In genomic region chr19:17847538-17848366, GRCh38 we compare ENCODE assay signal across 8 cellular contexts. TPM values are rescaled to one million over a fixed set of nuclear protein-coding genes. Genes with fewer than 3 reads are reported as not detected.
DNase-seq lines count a peak whose midpoint lies in the region; ATAC-seq, FAIRE-seq and TF ChIP-seq lines count a peak whose summit lies in the region.

Gene JAK3, minus strand, starts transcription at chr19:17847982. Its CDS starts 3,565 bp downstream, at chr19:17844417.

- H3K9me3 ChIP-seq in breast epithelium = no peaks in the 10 kb centered on the region
- H3K9me3 ChIP-seq in keratinocyte (ENCODE audit: control insufficient read depth, low read depth, low read length) = no peaks in the 10 kb centered on the region

- CTCF ChIA-PET in WTC11 (lab: Charles Lee) = interaction anchor here (1.0 to 1.9 kb wide), 3 partner anchors 12 to 84 kb away, joined by 3 to 14 read pairs (median 3); partner anchors contain the start of gene RPL18A

- H3K4me1 Mint-ChIP-seq in WTC11 = no peaks in the 10 kb centered on the region

- H3K4me1 ChIP-seq in breast epithelium (no peaks in the 10 kb centered on the region), keratinocyte (ENCODE audit: control insufficient read depth, extremely low read depth, insufficient read depth, low read length) (peaks cover 17% of the 10 kb centered on the region)

- peak within 1 kb of the TSS; percentile 96 for H2AFZ ChIP-seq in keratinocyte (ENCODE audit: control insufficient read depth, low read length)

- no peak for FAIRE-seq in keratinocyte (lab: Jason Lieb, UNC)

- H3K27ac ChIP-seq in breast epithelium (peak within 1 kb of the TSS; percentile 76 to 93), keratinocyte (ENCODE audit: control insufficient read depth, insufficient read depth, low read length) (no peak within 1 kb of the TSS)

- no peaks in the 10 kb centered on the region for H4K20me1 ChIP-seq in keratinocyte (ENCODE audit: control insufficient read depth, extremely low read depth, insufficient read depth, low read length)

- no peak for TF ChIP-seq POLR2A in breast epithelium (IDR thresholded peaks at IDR 0.05)

- H3K27ac Mint-ChIP-seq in WTC11 = no peak within 1 kb of the TSS; the same call in 1 of the 2 replicates

- peaks cover 43% of the 10 kb centered on the region for H3K27me3 Mint-ChIP-seq in WTC11 (ENCODE audit: low read depth)

- peak within 1 kb of the TSS; percentile 49; the same call in 1 of the 2 replicates for H3K4me3 Mint-ChIP-seq in WTC11

- H3K4me3 ChIP-seq in breast epithelium = peak within 1 kb of the TSS; percentile 35 to 72 (median 49)
- no peak within 1 kb of the TSS for H3K4me3 ChIP-seq in keratinocyte (ENCODE audit: control insufficient read depth in 2 of 3, extremely low read depth in 1 of 3, insufficient read depth in 2 of 3, low read depth in 1 of 3, low read length in 3 of 3)

- peak; percentile 58 for ATAC-seq in GM18511 (IDR thresholded peaks at IDR 0.05; ENCODE audit: unreplicated experiment)
- peak; percentile 43 for ATAC-seq in HG03196 (IDR thresholded peaks at IDR 0.05; ENCODE audit: unreplicated experiment)
- ATAC-seq in WTC11 = peak; percentile 84

- no peaks in the 10 kb centered on the region for H3K36me3 Mint-ChIP-seq in WTC11

- peaks cover 7% of the 10 kb centered on the region for H3K9me3 Mint-ChIP-seq in WTC11

- POLR2A ChIA-PET in WTC11 (lab: Charles Lee) = interaction anchor here (0.6 kb wide), 1 partner anchor 10 kb away, joined by 3 read pairs; no protein-coding TSS in a partner anchor

- dilution Hi-C loops in keratinocyte (cut with MboI; ENCODE audit: extremely low pct_ligation_motif_present, low sequenced_read_pairs) = no loop called here

- intact Hi-C loops in breast epithelium (cut with DNase I; ENCODE audit: low total_unique reads) = loop anchor here (5.0 kb wide), 1 partner anchor 500 kb away; no protein-coding TSS in a partner anchor

- peak within 1 kb of the TSS; percentile 22 for H3K4me2 ChIP-seq in keratinocyte (ENCODE audit: control insufficient read depth, extremely low read depth, insufficient read depth, low read depth, low read length)

- peaks cover 3% of the 10 kb centered on the region for H3K9me1 ChIP-seq in keratinocyte (ENCODE audit: control insufficient read depth, extremely low read depth, insufficient read depth, low read length)

- peak; percentile 90 for DNase-seq in WTC11 (ENCODE audit: low spot score)
- DNase-seq in breast epithelium (ENCODE audit: low spot score in 2 of 2) = no peak
- DNase-seq in keratinocyte (ENCODE audit: low read depth, low spot score) = no peak
- peak; percentile 78 to 82 for DNase-seq in stimulated activated CD4-positive, alpha-beta T cell treated with anti-CD3 and anti-CD28 coated beads, Interleukin-15, amount 100 ng/mL, for 1 hour (ENCODE audit: low read depth in 1 of 2, low spot score in 1 of 2)
- no peak for DNase-seq in NCI-H1105 treated with DMSO at 0.1 percent for 48 hours (lab: John Stamatoyannopoulos, UW)
- DNase-seq in DMS 273 (lab: John Stamatoyannopoulos, UW; ENCODE audit: unreplicated experiment) = no peak

- H3K27me3 ChIP-seq in breast epithelium (peaks cover 0 to 2% of the 10 kb centered on the region in 2 donors), keratinocyte (ENCODE audit: control insufficient read depth, extremely low read depth, insufficient read depth, low read length) (no peaks in the 10 kb centered on the region)

- TF ChIP-seq CTCF in WTC11 (IDR thresholded peaks at IDR 0.05) = no peak
- TF ChIP-seq CTCF in breast epithelium (IDR thresholded peaks at IDR 0.05) = no peak
- no peak for TF ChIP-seq CTCF in keratinocyte (optimal IDR thresholded peaks at IDR 0.05 in 1 of 3, IDR thresholded peaks at IDR 0.05 in 1 of 3, conservative IDR thresholded peaks at IDR 0.05 in 1 of 3; ENCODE audit: extremely low read depth in 1 of 3, insufficient read depth in 2 of 3, low read length in 3 of 3)

- H3K9ac ChIP-seq in keratinocyte (ENCODE audit: control insufficient read depth, extremely low read depth, insufficient read depth, low read length) = peak within 1 kb of the TSS; percentile 22

- no peaks in the 10 kb centered on the region for H3K79me2 ChIP-seq in keratinocyte (ENCODE audit: control insufficient read depth, insufficient read depth, low read length)

- no peaks in the 10 kb centered on the region for H3K36me3 ChIP-seq in breast epithelium
- no peaks in the 10 kb centered on the region for H3K36me3 ChIP-seq in keratinocyte (ENCODE audit: control insufficient read depth in 2 of 2, extremely low read depth in 1 of 2, insufficient read depth in 2 of 2, low read length in 2 of 2)

TF ChIP-seq in WTC11, 78 proteins besides CTCF, POLR2A, EP300 and RAD21:
- no peak for TF ChIP-seq CDX4 (CRISPR knock-in tag; IDR thresholded peaks at IDR 0.05; ENCODE audit: borderline replicate concordance)
- no peak for TF ChIP-seq PREB (CRISPR knock-in tag; IDR thresholded peaks at IDR 0.05; ENCODE audit: borderline replicate concordance)
- no peak for TF ChIP-seq MLX (CRISPR knock-in tag; IDR thresholded peaks at IDR 0.05)
- 0 out of 2 replicates have a peak, but pooled peaks have one; percentile 13 for TF ChIP-seq MAX (CRISPR knock-in tag; IDR thresholded peaks at IDR 0.05)
- TF ChIP-seq RORB (CRISPR knock-in tag; IDR thresholded peaks at IDR 0.05) = no peak
- no peak for TF ChIP-seq NFE2L1 (CRISPR knock-in tag; IDR thresholded peaks at IDR 0.05)
- peak; percentile 29; the same call in 1 of the 2 replicates for TF ChIP-seq PRDM15 (CRISPR knock-in tag; IDR thresholded peaks at IDR 0.05)
- no peak for TF ChIP-seq SMAD3 (CRISPR knock-in tag; IDR thresholded peaks at IDR 0.05; ENCODE audit: borderline replicate concordance)
- no peak for TF ChIP-seq CREM (CRISPR knock-in tag; IDR thresholded peaks at IDR 0.05)
- TF ChIP-seq ZNF671 (CRISPR knock-in tag; IDR thresholded peaks at IDR 0.05) = no peak

RNA-seq across cellular contexts. Expression of gene JAK3, which starts in this region (rescaled TPM):
- total RNA-seq in WTC11 (2021) (4.4 to 5.6 TPM (median 5.6 TPM) in 3 replicates), breast epithelium (10 to 100 TPM in 1 of 3 donors, 1 to 10 TPM in 2; 2.8 to 13.1 (median 3.5) TPM)
- polyA plus RNA-seq in keratinocyte = 0.37 to 0.59 TPM (median 0.50 TPM) in 3 replicates
- polyA plus RNA-seq in keratinocyte (2011; ENCODE audit: low read depth) = 0.22 TPM
- polyA plus RNA-seq in keratinocyte (2011; cell fraction: cytosol; rRNA removed) = 0.51 and 0.55 TPM in 2 replicates
- polyA plus RNA-seq in keratinocyte (2011; cell fraction: nucleus; rRNA removed) = 0.65 and 1.1 TPM in 2 replicates
- polyA plus RNA-seq in keratinocyte (2012; ENCODE audit: low replicate concordance) = 0.28 and 0.58 TPM in 2 replicates
- 0.58 to 0.79 TPM (median 0.62 TPM) in 3 replicates for polyA minus RNA-seq in keratinocyte
- not detected for polyA minus RNA-seq in keratinocyte (2011; cell fraction: cytosol; rRNA and poly(A)+ RNA removed)
- polyA minus RNA-seq in keratinocyte (2011; cell fraction: nucleus; rRNA and poly(A)+ RNA removed) = 0.11 and 0.23 TPM in 2 replicates

Comparison
In these comparisons a context has a peak if more than half of its experiments do, and no peak if none do; other contexts are left out.
1. DNase-seq: peak in WTC11 (single experiment) and stimulated activated CD4-positive, alpha-beta T cell treated with anti-CD3 and anti-CD28 coated beads, Interleukin-15, amount 100 ng/mL, for 1 hour (2 of 2); none in breast epithelium (0 of 2), keratinocyte (single experiment), NCI-H1105 treated with DMSO at 0.1 percent for 48 hours (single experiment) and DMS 273 (single experiment).
2. H3K4me3 ChIP-seq: peak in breast epithelium (3 of 3); none in keratinocyte (0 of 3).
3. Peak in every context shown above with its lines, with median percentiles within 50 percentile points of each other: ATAC-seq.